Comparison of ENCODE assay signal across 13 cellular contexts in genomic region chr12:6774557-6775062, GRCh38. TPM values are rescaled to one million over a fixed set of nuclear protein-coding genes. Genes with fewer than 3 reads are reported as not detected.
DNase-seq lines count a peak whose midpoint lies in the region; ATAC-seq, FAIRE-seq and TF ChIP-seq lines count a peak whose summit lies in the region.
"Had no signal": no experiment of that assay in that cellular context is flagged by ENCODE, and none has a peak within 500 bp of the region (broad histone marks: within the 10 kb centered on the region; RNA-seq: fewer than 3 reads in every experiment).

No MANE protein-coding gene starts in this region.

- H3K27ac Mint-ChIP-seq in Calu3 (ENCODE audit: unreplicated experiment) (peak overlapping the region; percentile 51), WTC11 (no peak overlapping the region)
- peak overlapping the region; percentile 91 for H3K27ac Mint-ChIP-seq in central memory CD8-positive, alpha-beta T cell (ENCODE audit: low read depth)

- CTCF ChIA-PET in Calu3 (lab: Charles Lee), result interaction anchor here (0.7 to 1.2 kb wide), 2 partner anchors 51 to 78 kb away, joined by 3 to 10 read pairs; partner anchors contain the start of genes COPS7A and USP5
- CTCF ChIA-PET in WTC11 (lab: Charles Lee), result interaction anchor here (0.6 to 10.5 kb wide), 11 partner anchors 8 to 216 kb away, joined by 3 to 110 read pairs (median 5); partner anchors contain the start of genes CDCA3, MLF2, P3H3 and PTMS

- POLR2A ChIA-PET in WTC11 (lab: Charles Lee), result interaction anchor here (0.6 to 1.6 kb wide), 4 partner anchors 9 to 49 kb away, joined by 3 to 9 read pairs (median 4); partner anchors contain the start of genes MLF2 and PTMS

- H3K27me3 Mint-ChIP-seq in Calu3 (ENCODE audit: unreplicated experiment), result peaks cover 82% of the 10 kb centered on the region
- H3K27me3 Mint-ChIP-seq in WTC11 (ENCODE audit: low read depth), result peaks cover 66% of the 10 kb centered on the region
- no peaks in the 10 kb centered on the region for H3K27me3 Mint-ChIP-seq in central memory CD8-positive, alpha-beta T cell

- no peak for FAIRE-seq in small intestine (lab: Jason Lieb, UNC)

- peaks cover 0 to 3% of the 10 kb centered on the region in 2 donors for H3K27me3 ChIP-seq in small intestine (ENCODE audit: control insufficient read depth in 2 of 2, insufficient read depth in 2 of 2, low read length in 2 of 2)

- H3K9me3 ChIP-seq in small intestine (ENCODE audit: control insufficient read depth, low read depth), result no peaks in the 10 kb centered on the region

- intact Hi-C loops in Calu3 (cut with micrococcal nuclease; ENCODE audit: unreplicated experiment) (no loop called here), sciatic nerve (cut with DNase I) (no loop called here)

- peak overlapping the region in 1 of 2 donors; percentile 46 for H3K4me3 ChIP-seq in small intestine (ENCODE audit: low read depth in 1 of 2, low read length in 2 of 2)

- H3K4me1 Mint-ChIP-seq in Calu3 (ENCODE audit: low read depth, unreplicated experiment) (peaks cover 34% of the 10 kb centered on the region), WTC11 (peaks cover 61% of the 10 kb centered on the region)
- H3K4me1 Mint-ChIP-seq in central memory CD8-positive, alpha-beta T cell, result peaks cover 65% of the 10 kb centered on the region

- WGBS in small intestine, 3 donors, result 74 to 81% (median 79%) methylated on average over 14 of the region's 14 CpGs

- H3K9me3 Mint-ChIP-seq in Calu3 (ENCODE audit: low read depth, unreplicated experiment) (no peaks in the 10 kb centered on the region), WTC11 (no peaks in the 10 kb centered on the region)
- H3K9me3 Mint-ChIP-seq in central memory CD8-positive, alpha-beta T cell, result no peaks in the 10 kb centered on the region

- TF ChIP-seq CTCF in Calu3 (IDR thresholded peaks at IDR 0.05; ENCODE audit: unreplicated experiment) (no peak), WTC11 (IDR thresholded peaks at IDR 0.05) (no peak)

- ATAC-seq in WTC11, result no peak
- ATAC-seq in central memory CD8-positive, alpha-beta T cell (replicated peaks; ENCODE audit: extremely low read depth, poor library complexity, severe bottlenecking), result peak; percentile 82
- no peak for ATAC-seq in HG02938 (IDR thresholded peaks at IDR 0.05; ENCODE audit: unreplicated experiment)
- ATAC-seq in HG02798 (IDR thresholded peaks at IDR 0.05; ENCODE audit: poor library complexity, unreplicated experiment), result no peak
- ATAC-seq in sciatic nerve, result no peak
- ATAC-seq: right cardiac atrium, SK-N-SH treated with all-trans-retinoic acid at 6 μM for 48 hours had no signal

- no peaks in the 10 kb centered on the region for H3K4me1 ChIP-seq in small intestine (ENCODE audit: control insufficient read depth in 2 of 2, insufficient read depth in 1 of 2, low read depth in 1 of 2, low read length in 1 of 2)

- H3K27ac ChIP-seq in small intestine (ENCODE audit: low read depth in 1 of 2, low read length in 1 of 2), result peak overlapping the region; percentile 15 to 38
- H3K27ac ChIP-seq: HL-60 had no signal

- no peak overlapping the region for H3K4me3 Mint-ChIP-seq in Calu3 (ENCODE audit: low read depth, unreplicated experiment)
- peak overlapping the region; percentile 46 for H3K4me3 Mint-ChIP-seq in WTC11
- H3K4me3 Mint-ChIP-seq in central memory CD8-positive, alpha-beta T cell, result peak overlapping the region; percentile 86

- peaks cover 0 to 2% of the 10 kb centered on the region in 2 donors for H3K36me3 ChIP-seq in small intestine (ENCODE audit: control insufficient read depth in 2 of 2, insufficient read depth in 2 of 2, low read length in 2 of 2)

- DNase-seq in Calu3, result no peak
- DNase-seq in WTC11 (ENCODE audit: low spot score), result no peak
- peak; percentile 42 to 68 for DNase-seq in central memory CD8-positive, alpha-beta T cell (ENCODE audit: low spot score in 2 of 2)
- peak; percentile 54 for DNase-seq in small intestine
- no peak for DNase-seq in NCI-H524 (lab: John Stamatoyannopoulos, UW)
- DNase-seq in sciatic nerve (ENCODE audit: low spot score), result no peak
- DNase-seq: dorsolateral prefrontal cortex, right cardiac atrium had no signal

- BruUV-seq in Calu3 (replicated peaks; lab: Mats Ljungman, UMichigan), result no TSS peak

- H3K36me3 Mint-ChIP-seq in Calu3 (ENCODE audit: insufficient read depth, unreplicated experiment) (peaks cover 2% of the 10 kb centered on the region), WTC11 (peaks cover 5% of the 10 kb centered on the region)
- peaks cover 11% of the 10 kb centered on the region for H3K36me3 Mint-ChIP-seq in central memory CD8-positive, alpha-beta T cell (ENCODE audit: insufficient read depth)

TF ChIP-seq in WTC11, 78 proteins besides CTCF, POLR2A, EP300 and RAD21:
- TF ChIP-seq ZMAT4 (CRISPR knock-in tag; IDR thresholded peaks at IDR 0.05) (no peak), ZNF121 (CRISPR knock-in tag; IDR thresholded peaks at IDR 0.05) (peak; percentile 65; the same call in 1 of the 2 replicates)
TF ChIP-seq in WTC11: peak in this region for 1.

RNA-seq across cellular contexts. Expression of gene LAG3, which starts 2.3 kb away (rescaled TPM):
- total RNA-seq in Calu3 (2022), result 0.34 TPM in 1 of 2 replicates, not detected in the other
- 2.4 to 2.6 TPM (median 2.6 TPM) in 3 replicates for total RNA-seq in WTC11 (2021)
- 1 to 10 TPM in 1 of 3 donors, under 1 TPM in 2; 0.67 to 5.9 (median 0.76) TPM for polyA plus RNA-seq in small intestine
- total RNA-seq in sciatic nerve, result 3.4 TPM
- total RNA-seq: temporal lobe had no signal

RNA-seq across cellular contexts. Expression of gene PTMS, which starts 8.4 kb away (rescaled TPM):
- total RNA-seq in Calu3 (2022) (53.5 and 62.9 TPM in 2 replicates), WTC11 (2021) (370 to 539 TPM (median 525 TPM) in 3 replicates), sciatic nerve (352 TPM)
- 100 to 1,000 TPM in 1 of 3 donors, 10 to 100 TPM in 2; 34.0 to 204 (median 85.9) TPM for polyA plus RNA-seq in small intestine

RNA-seq across cellular contexts. Expression of gene CD4, which starts 14.7 kb away (rescaled TPM):
- total RNA-seq in Calu3 (2022) (not detected in 2 replicates), WTC11 (2021) (2.5 to 3.3 TPM (median 2.7 TPM) in 3 replicates), sciatic nerve (20.6 TPM)
- polyA plus RNA-seq in small intestine, result 1 to 10 TPM in 2 of 3 donors, under 1 TPM in 1; 0.89 to 7.8 (median 5.1) TPM

RNA-seq across cellular contexts. Expression of gene MLF2, which starts 21.7 kb away (rescaled TPM):
- total RNA-seq in Calu3 (2022), result 176 and 183 TPM in 2 replicates
- total RNA-seq in WTC11 (2021), result 226 to 236 TPM (median 229 TPM) in 3 replicates
- polyA plus RNA-seq in small intestine, result 100 to 1,000 TPM; 163 to 233 (median 204) TPM
- total RNA-seq in sciatic nerve, result 98.6 TPM

RNA-seq across cellular contexts. Expression of gene GPR162, which starts 47.0 kb away (rescaled TPM):
- total RNA-seq in Calu3 (2022) (not detected in 2 replicates), WTC11 (2021) (7.3 to 9.3 TPM (median 8.2 TPM) in 3 replicates), sciatic nerve (4.5 TPM)
- polyA plus RNA-seq in small intestine, result 1 to 10 TPM in 2 of 3 donors, not detected in 1; 1.1 to 6.7 TPM

Comparison
In these comparisons a context has a peak if more than half of its experiments do, and no peak if none do; other contexts are left out.
1. DNase-seq: peak in central memory CD8-positive, alpha-beta T cell (2 of 2) and small intestine (single experiment); none in Calu3 (single experiment), WTC11 (single experiment), NCI-H524 (0 of 2) and sciatic nerve (single experiment).